Comparison of ENCODE assay signal across 13 cellular contexts in genomic region chr7:55021951-55022617, GRCh38. TPM values are rescaled to one million over a fixed set of nuclear protein-coding genes. Genes with fewer than 3 reads are reported as not detected.
DNase-seq lines count a peak whose midpoint lies in the region; ATAC-seq and TF ChIP-seq lines count a peak whose summit lies in the region.
"Had no signal": no experiment of that assay in that cellular context is flagged by ENCODE, and none has a peak within 500 bp of the region (broad histone marks: within the 10 kb centered on the region; RNA-seq: fewer than 3 reads in every experiment).

No MANE protein-coding gene starts in this region.

- in situ Hi-C loops in HAP-1 (cut with MboI; ENCODE audit: low sequenced_read_pairs), result no loop called here

- ATAC-seq in left cardiac atrium (no peak), upper lobe of right lung (no peak)
- ATAC-seq in CD8-positive, alpha-beta T cell, result no peak
- ATAC-seq: left colon had no signal

- WGBS in esophagus muscularis mucosa, result 42% methylated on average over 13 of the region's 13 CpGs

- peaks cover 42% of the 10 kb centered on the region for H3K27me3 Mint-ChIP-seq in CD8-positive, alpha-beta T cell (ENCODE audit: low read depth)

- POLR2A ChIA-PET in CD8-positive, alpha-beta T cell (lab: Charles Lee), result interaction anchor here (1.5 kb wide), 1 partner anchor 9 kb away, joined by 3 read pairs; no protein-coding TSS in a partner anchor

- H2AFZ ChIP-seq in osteoblast (ENCODE audit: low read length), result no peak overlapping the region

- H3K9me3 Mint-ChIP-seq in CD8-positive, alpha-beta T cell, result no peaks in the 10 kb centered on the region

- CTCF ChIA-PET in CD8-positive, alpha-beta T cell (lab: Charles Lee), result no interaction called here

- H3K4me1 Mint-ChIP-seq in CD8-positive, alpha-beta T cell (ENCODE audit: low read depth), result peaks cover 4% of the 10 kb centered on the region

- no peaks in the 10 kb centered on the region for H3K36me3 ChIP-seq in left ventricle myocardium inferior
- no peaks in the 10 kb centered on the region for H3K36me3 ChIP-seq in esophagus muscularis mucosa
- H3K36me3 ChIP-seq in osteoblast (ENCODE audit: insufficient read depth, low read length), result peaks cover 18% of the 10 kb centered on the region
- H3K36me3 ChIP-seq in upper lobe of right lung, result no peaks in the 10 kb centered on the region
- no peaks in the 10 kb centered on the region for H3K36me3 ChIP-seq in CD8-positive, alpha-beta T cell (ENCODE audit: insufficient read depth, low read length)
- H3K36me3 ChIP-seq in HAP-1 (replicated peaks), result no peaks in the 10 kb centered on the region

- H3K9me3 ChIP-seq in left ventricle myocardium inferior (replicated peaks), result no peaks in the 10 kb centered on the region
- no peaks in the 10 kb centered on the region for H3K9me3 ChIP-seq in esophagus muscularis mucosa
- no peaks in the 10 kb centered on the region for H3K9me3 ChIP-seq in osteoblast (ENCODE audit: low read depth, low read length)
- H3K9me3 ChIP-seq in upper lobe of right lung, result no peaks in the 10 kb centered on the region
- no peaks in the 10 kb centered on the region for H3K9me3 ChIP-seq in CD8-positive, alpha-beta T cell (ENCODE audit: low read length)
- H3K9me3 ChIP-seq in HAP-1, result no peaks in the 10 kb centered on the region

- peaks cover 20% of the 10 kb centered on the region for H4K20me1 ChIP-seq in osteoblast (ENCODE audit: insufficient read depth, low read length)

- intact Hi-C loops in left ventricle myocardium inferior (cut with micrococcal nuclease), result no loop called here
- intact Hi-C loops in left cardiac atrium (cut with DNase I), result loop anchor here in 1 of 2 donors (5.0 kb wide), 1 partner anchor 110 kb away; no protein-coding TSS in a partner anchor
- intact Hi-C loops in esophagus muscularis mucosa (cut with DNase I), result loop anchor here (2.0 to 5.0 kb wide), 2 partner anchors 45 to 111 kb away; no protein-coding TSS in a partner anchor
- intact Hi-C loops in upper lobe of right lung (cut with DNase I), result no loop called here
- intact Hi-C loops in posterior vena cava (cut with DNase I), result loop anchor here in 1 of 2 donors (2.0 to 5.0 kb wide), 2 partner anchors 50 to 111 kb away; no protein-coding TSS in a partner anchor
- intact Hi-C loops in CD8-positive, alpha-beta T cell (cut with DNase I, micrococcal nuclease), result no loop called here

- peaks cover 50% of the 10 kb centered on the region for H3K4me1 ChIP-seq in left ventricle myocardium inferior
- peaks cover 36 to 78% (median 76%) of the 10 kb centered on the region in 4 donors for H3K4me1 ChIP-seq in esophagus muscularis mucosa
- H3K4me1 ChIP-seq in osteoblast (ENCODE audit: insufficient read depth, low read length), result peaks cover 66% of the 10 kb centered on the region
- H3K4me1 ChIP-seq in upper lobe of right lung, result peaks cover 42% of the 10 kb centered on the region
- no peaks in the 10 kb centered on the region for H3K4me1 ChIP-seq in CD8-positive, alpha-beta T cell (ENCODE audit: insufficient read depth, low read length)
- no peaks in the 10 kb centered on the region for H3K4me1 ChIP-seq in HAP-1

- no peak for TF ChIP-seq EP300 in esophagus muscularis mucosa (IDR thresholded peaks at IDR 0.05)

- H3K79me2 ChIP-seq in osteoblast (ENCODE audit: insufficient read depth, low read length), result peaks cover 90% of the 10 kb centered on the region

- no peaks in the 10 kb centered on the region for H3K36me3 Mint-ChIP-seq in CD8-positive, alpha-beta T cell

- no peak for TF ChIP-seq CTCF in left ventricle myocardium inferior (IDR thresholded peaks at IDR 0.05; ENCODE audit: borderline replicate concordance)
- TF ChIP-seq CTCF in esophagus muscularis mucosa (IDR thresholded peaks at IDR 0.05), result no peak
- no peak for TF ChIP-seq CTCF in osteoblast (IDR thresholded peaks at IDR 0.05; ENCODE audit: extremely low read depth, low read depth, low read length)
- no peak for TF ChIP-seq CTCF in upper lobe of right lung (IDR thresholded peaks at IDR 0.05)
- TF ChIP-seq CTCF in CD8-positive, alpha-beta T cell (IDR thresholded peaks at IDR 0.05), result no peak

- H3K27ac ChIP-seq in left ventricle myocardium inferior (replicated peaks), result peak overlapping the region; percentile 96
- H3K27ac ChIP-seq in esophagus muscularis mucosa (replicated peaks in 1 of 4), result peak overlapping the region; percentile 97 to 99 (median 99)
- H3K27ac ChIP-seq in osteoblast (ENCODE audit: low read depth, low read length), result peak overlapping the region; percentile 85
- H3K27ac ChIP-seq in upper lobe of right lung, result peak overlapping the region; percentile 13
- no peak overlapping the region for H3K27ac ChIP-seq in CD8-positive, alpha-beta T cell (ENCODE audit: low read depth, low read length)

- no peak for TF ChIP-seq POLR2A in esophagus muscularis mucosa (IDR thresholded peaks at IDR 0.05; ENCODE audit: low read depth)

- DNase-seq in left ventricle myocardium inferior (no peak), left cardiac atrium (no peak), esophagus muscularis mucosa (ENCODE audit: extremely low spot score) (peak; percentile 91), osteoblast (ENCODE audit: insufficient read length, low spot score, missing footprints) (peak; percentile 91), upper lobe of right lung (no peak), posterior vena cava (ENCODE audit: low spot score) (no peak), HAP-1 (ENCODE audit: low spot score in 2 of 2) (no peak)
- no peak for DNase-seq in CD8-positive, alpha-beta T cell
- DNase-seq: amygdala, GF-D8, left colon, NCI-H1930, small intestine had no signal

- no peak overlapping the region for H3K4me3 Mint-ChIP-seq in CD8-positive, alpha-beta T cell

- H3K27ac Mint-ChIP-seq in CD8-positive, alpha-beta T cell, result no peak overlapping the region

- peaks cover 33% of the 10 kb centered on the region for H3K27me3 ChIP-seq in left ventricle myocardium inferior (ENCODE audit: low read depth)
- peaks cover 0 to 11% (median 0%) of the 10 kb centered on the region in 4 donors for H3K27me3 ChIP-seq in esophagus muscularis mucosa
- no peaks in the 10 kb centered on the region for H3K27me3 ChIP-seq in osteoblast (ENCODE audit: insufficient read depth, low read length)
- H3K27me3 ChIP-seq in upper lobe of right lung, result peaks cover 5% of the 10 kb centered on the region
- H3K27me3 ChIP-seq in CD8-positive, alpha-beta T cell (ENCODE audit: insufficient read depth, low read length), result no peaks in the 10 kb centered on the region
- peaks cover 5% of the 10 kb centered on the region; the same call in 1 of the 2 replicates for H3K27me3 ChIP-seq in HAP-1 (ENCODE audit: low read depth)

- peak overlapping the region; percentile 85 for H3K4me3 ChIP-seq in left ventricle myocardium inferior
- H3K4me3 ChIP-seq in esophagus muscularis mucosa, result peak overlapping the region; percentile 91 to 98 (median 96)
- H3K4me3 ChIP-seq in osteoblast (ENCODE audit: insufficient read depth, low read length), result peak overlapping the region; percentile 82
- peak overlapping the region; percentile 80 for H3K4me3 ChIP-seq in upper lobe of right lung
- no peak overlapping the region for H3K4me3 ChIP-seq in CD8-positive, alpha-beta T cell (ENCODE audit: low read depth, low read length)
- no peak overlapping the region for H3K4me3 ChIP-seq in HAP-1

- H3K4me2 ChIP-seq in osteoblast (ENCODE audit: insufficient read depth, low read length), result peak overlapping the region; percentile 83

RNA-seq across cellular contexts. Expression of gene EGFR, which starts 3.3 kb away (rescaled TPM):
- 6.1 TPM for total RNA-seq in left ventricle myocardium inferior
- total RNA-seq in left cardiac atrium, result 10 to 100 TPM; 23.3 to 26.6 TPM
- total RNA-seq in esophagus muscularis mucosa, result 100 to 1,000 TPM in 2 of 4 donors, 10 to 100 TPM in 2; 79.3 to 125 (median 110) TPM
- total RNA-seq in osteoblast, result 104 and 110 TPM in 2 replicates
- total RNA-seq in upper lobe of right lung, result 78.3 TPM
- total RNA-seq in posterior vena cava, result 10 to 100 TPM; 80.8 to 87.2 TPM
- not detected for total RNA-seq in CD8-positive, alpha-beta T cell

Comparison
In these comparisons a context has a peak if more than half of its experiments do, and no peak if none do; other contexts are left out.
1. DNase-seq: peak in esophagus muscularis mucosa (single experiment) and osteoblast (single experiment); none in left ventricle myocardium inferior (single experiment), left cardiac atrium (single experiment), upper lobe of right lung (single experiment), posterior vena cava (single experiment), CD8-positive, alpha-beta T cell (0 of 7) and HAP-1 (0 of 2).
2. H3K4me3 ChIP-seq: peak in left ventricle myocardium inferior (single experiment), esophagus muscularis mucosa (4 of 4), osteoblast (single experiment) and upper lobe of right lung (single experiment); none in CD8-positive, alpha-beta T cell (single experiment) and HAP-1 (single experiment).